Comparison of ENCODE assay signal across 29 cellular contexts in the genomic region with DNA sequence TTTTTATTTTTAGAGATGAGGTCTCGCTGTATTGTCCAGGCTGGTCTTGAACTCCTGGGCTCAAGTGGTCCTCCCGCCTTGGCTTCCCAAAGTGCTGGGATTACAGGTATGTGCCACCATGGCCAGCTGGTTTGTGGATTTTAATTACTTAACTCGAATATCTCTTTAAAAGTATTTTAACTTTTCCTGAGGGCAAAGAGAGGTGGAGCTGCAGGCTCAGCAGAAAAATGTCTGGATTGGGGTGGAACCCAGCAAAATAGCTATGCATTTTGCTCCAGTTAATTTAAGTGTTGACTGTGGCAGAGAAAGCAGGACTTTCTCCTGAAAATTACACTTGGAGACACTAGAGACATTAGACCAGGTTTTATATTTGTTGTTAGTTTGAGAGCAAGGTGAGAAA. TPM values are rescaled to one million over a fixed set of nuclear protein-coding genes. Genes with fewer than 3 reads are reported as not detected.
DNase-seq lines count a peak whose midpoint lies in the region; ATAC-seq and TF ChIP-seq lines count a peak whose summit lies in the region.
"Had no signal": no experiment of that assay in that cellular context is flagged by ENCODE, and none has a peak within 500 bp of the region (broad histone marks: within the 10 kb centered on the region; RNA-seq: fewer than 3 reads in every experiment).

No MANE protein-coding gene starts in this region.

- POLR2A ChIA-PET in CD8-positive, alpha-beta memory T cell (lab: Charles Lee), result no interaction called here

- H3K9me3 ChIP-seq in CD8-positive, alpha-beta memory T cell (ENCODE audit: low read length), result no peaks in the 10 kb centered on the region
- H3K9me3 ChIP-seq in osteoblast (ENCODE audit: low read depth, low read length) (no peaks in the 10 kb centered on the region), thyroid gland (no peaks in the 10 kb centered on the region), mucosa of descending colon (no peaks in the 10 kb centered on the region)
- H3K9me3 ChIP-seq: body of pancreas, Peyer's patch, SJCRH30, testis had no signal

- H3K27me3 Mint-ChIP-seq in CD8-positive, alpha-beta memory T cell, result peaks cover 7 to 22% of the 10 kb centered on the region in 2 donors

- intact Hi-C loops in thyroid gland (cut with DNase I), result no loop called here
- intact Hi-C loops in mucosa of descending colon (cut with DNase I, micrococcal nuclease), result no loop called here

- no peak overlapping the region for H3K4me3 Mint-ChIP-seq in CD8-positive, alpha-beta memory T cell
- H3K4me3 Mint-ChIP-seq: activated CD4-positive, alpha-beta T cell treated with anti-CD3 and anti-CD28 coated beads, Interleukin-2, amount 10 ng/mL, durations not matched to agents 24 days and 14 days; naive thymus-derived CD4-positive, alpha-beta T cell had no signal

- CTCF ChIA-PET in CD8-positive, alpha-beta memory T cell (lab: Charles Lee), result interaction anchor here (1.0 kb wide), 1 partner anchor 12 kb away, joined by 3 read pairs; no protein-coding TSS in a partner anchor

- peaks cover under 1% of the 10 kb centered on the region for H3K79me2 ChIP-seq in osteoblast (ENCODE audit: insufficient read depth, low read length)
- H3K79me2 ChIP-seq: hepatocyte had no signal

- no peak overlapping the region for H3K4me3 ChIP-seq in CD8-positive, alpha-beta memory T cell (ENCODE audit: low read length)
- H3K4me3 ChIP-seq in choroid plexus epithelial cell (ENCODE audit: low read depth, low read length) (no peak overlapping the region), osteoblast (ENCODE audit: insufficient read depth, low read length) (no peak overlapping the region), thyroid gland (replicated peaks in 1 of 3) (no peak overlapping the region), mucosa of descending colon (no peak overlapping the region)
- H3K4me3 ChIP-seq: body of pancreas, hepatocyte, Peyer's patch, testis had no signal

- no peaks in the 10 kb centered on the region for H4K20me1 ChIP-seq in osteoblast (ENCODE audit: insufficient read depth, low read length)

- no peaks in the 10 kb centered on the region for H3K4me1 ChIP-seq in CD8-positive, alpha-beta memory T cell (ENCODE audit: insufficient read depth, low read length)
- H3K4me1 ChIP-seq in osteoblast (ENCODE audit: insufficient read depth, low read length) (peaks cover 22% of the 10 kb centered on the region), thyroid gland (peaks cover 39 to 50% of the 10 kb centered on the region in 2 donors), mucosa of descending colon (ENCODE audit: low read depth) (no peaks in the 10 kb centered on the region)
- H3K4me1 ChIP-seq: Peyer's patch had no signal

- no peak overlapping the region for H3K4me2 ChIP-seq in osteoblast (ENCODE audit: insufficient read depth, low read length)
- H3K4me2 ChIP-seq: hepatocyte had no signal

- peak; percentile 7 for TF ChIP-seq CTCF in choroid plexus epithelial cell (conservative IDR thresholded peaks at IDR 0.05; ENCODE audit: low read depth, low read length)
- TF ChIP-seq CTCF in osteoblast (IDR thresholded peaks at IDR 0.05; ENCODE audit: extremely low read depth, low read depth, low read length), result no peak
- TF ChIP-seq CTCF in thyroid gland (IDR thresholded peaks at IDR 0.05), result no peak
- TF ChIP-seq CTCF in mucosa of descending colon (IDR thresholded peaks at IDR 0.05), result no peak

- H3K9me3 Mint-ChIP-seq in CD8-positive, alpha-beta memory T cell, result no peaks in the 10 kb centered on the region
- H3K9me3 Mint-ChIP-seq: activated CD4-positive, alpha-beta T cell treated with anti-CD3 and anti-CD28 coated beads, Interleukin-2, amount 10 ng/mL, durations not matched to agents 24 days and 14 days; activated T-helper 2 cell treated with anti-CD3 and anti-CD28 coated beads, Interferon-gamma antibody, Interleukin-2, Interleukin-4, amounts not matched to agents 10 μg/mL and 5 μg/mL and 100 μg/mL, durations not matched to agents 14 hours and 24 hours and 36 hours had no signal

- no peaks in the 10 kb centered on the region for H3K36me3 Mint-ChIP-seq in CD8-positive, alpha-beta memory T cell

- TF ChIP-seq POLR2A in thyroid gland (IDR thresholded peaks at IDR 0.05), result no peak

- no peaks in the 10 kb centered on the region for H3K36me3 ChIP-seq in CD8-positive, alpha-beta memory T cell (ENCODE audit: insufficient read depth, low read length)
- H3K36me3 ChIP-seq in osteoblast (ENCODE audit: insufficient read depth, low read length) (peaks cover 9% of the 10 kb centered on the region), thyroid gland (no peaks in the 10 kb centered on the region), mucosa of descending colon (ENCODE audit: low read depth) (no peaks in the 10 kb centered on the region)
- H3K36me3 ChIP-seq: Peyer's patch, SJCRH30, WERI-Rb-1 had no signal

- DNase-seq in CD8-positive, alpha-beta memory T cell, result no peak
- DNase-seq in choroid plexus epithelial cell (ENCODE audit: low read depth) (no peak), osteoblast (ENCODE audit: insufficient read length, low spot score, missing footprints) (no peak), thyroid gland (no peak), midbrain (lab: John Stamatoyannopoulos, UW) (no peak), mucosa of descending colon (no peak)
- no peak for DNase-seq in stimulated activated CD4-positive, alpha-beta T cell treated with anti-CD3 and anti-CD28 coated beads, Interleukin-4, amount 100 ng/mL, for 24 hours
- DNase-seq: activated CD4-positive, alpha-beta T cell treated with anti-CD3 and anti-CD28 coated beads, Interleukin-2, amount 10 ng/mL, durations not matched to agents 24 days and 14 days; activated CD8-positive, alpha-beta memory T cell treated with anti-CD3 and anti-CD28 coated beads for 24 hours; activated naive CD4-positive, alpha-beta T cell treated with anti-CD3 and anti-CD28 coated beads, Interleukin-2, amount 50 U/mL, for 16 hours; activated T-cell treated with anti-CD3 and anti-CD28 coated beads for 4 hours; COR-L47; dorsolateral prefrontal cortex; Karpas-422; naive thymus-derived CD4-positive, alpha-beta T cell; NCI-H1436; NCI-H748 treated with DMSO at 0.1 percent for 48 hours; Peyer's patch; stimulated activated naive CD4-positive, alpha-beta T cell treated with Interleukin-2 at 50 U/mL for 16 hours; T1000; testis; WERI-Rb-1 had no signal

- H3K4me1 Mint-ChIP-seq in CD8-positive, alpha-beta memory T cell, result no peaks in the 10 kb centered on the region
- H3K4me1 Mint-ChIP-seq: activated CD4-positive, alpha-beta T cell treated with anti-CD3 and anti-CD28 coated beads, Interleukin-2, amount 10 ng/mL, durations not matched to agents 24 days and 14 days had no signal

- H3K27ac ChIP-seq in CD8-positive, alpha-beta memory T cell (ENCODE audit: low read depth, low read length), result peak overlapping the region; percentile 61
- H3K27ac ChIP-seq in osteoblast (ENCODE audit: low read depth, low read length), result peak overlapping the region; percentile 46
- H3K27ac ChIP-seq in thyroid gland, result peak overlapping the region in 2 of 3 donors; percentile 60 to 78
- H3K27ac ChIP-seq: hepatocyte, Peyer's patch, testis, WERI-Rb-1 had no signal

- WGBS in thyroid gland, 2 donors, result 90 to 92% methylated on average over 3 of the region's 3 CpGs

- no peaks in the 10 kb centered on the region for H3K27me3 ChIP-seq in CD8-positive, alpha-beta memory T cell (ENCODE audit: insufficient read depth, low read length, poor library complexity, severe bottlenecking)
- H3K27me3 ChIP-seq in osteoblast (ENCODE audit: insufficient read depth, low read length) (no peaks in the 10 kb centered on the region), thyroid gland (no peaks in the 10 kb centered on the region)
- H3K27me3 ChIP-seq: body of pancreas, dorsolateral prefrontal cortex, hepatocyte, Peyer's patch, SJCRH30, testis had no signal

- ATAC-seq in mucosa of descending colon, result no peak
- ATAC-seq: body of pancreas, HepG2 had no signal

- no peak overlapping the region for H2AFZ ChIP-seq in osteoblast (ENCODE audit: low read length)
- H2AFZ ChIP-seq: hepatocyte had no signal

- no peak overlapping the region for H3K27ac Mint-ChIP-seq in CD8-positive, alpha-beta memory T cell
- H3K27ac Mint-ChIP-seq: activated CD4-positive, alpha-beta T cell treated with anti-CD3 and anti-CD28 coated beads, Interleukin-2, amount 10 ng/mL, durations not matched to agents 24 days and 14 days; activated T-helper 2 cell treated with anti-CD3 and anti-CD28 coated beads, Interferon-gamma antibody, Interleukin-2, Interleukin-4, amounts not matched to agents 10 μg/mL and 5 μg/mL and 100 μg/mL, durations not matched to agents 14 hours and 24 hours and 36 hours; naive thymus-derived CD4-positive, alpha-beta T cell had no signal

RNA-seq across cellular contexts. Expression of a gene that starts 35.5 kb away (rescaled TPM):
- not detected for total RNA-seq in CD8-positive, alpha-beta memory T cell
- not detected for polyA plus RNA-seq in CD8-positive, alpha-beta memory T cell
- total RNA-seq in osteoblast (0.29 and 0.36 TPM in 2 replicates), thyroid gland (not detected), mucosa of descending colon (under 1 TPM in 1 of 3 donors, not detected in 2; 0.28 TPM)
- total RNA-seq: activated CD4-positive, alpha-beta T cell treated with anti-CD3 and anti-CD28 coated beads, Interleukin-2, amount 10 ng/mL, durations not matched to agents 24 days and 14 days; body of pancreas; frontal cortex; G401; hepatocyte; HepG2; Peyer's patch had no signal
- polyA plus RNA-seq: HepG2; naive thymus-derived CD4-positive, alpha-beta T cell had no signal
